12 cellular contexts compared by ENCODE assay signal in genomic region chr2:30631051-30631671, GRCh38.
A peak's percentile ranks its signal among the peaks of the same experiment; 100 is the strongest.
DNase-seq lines count a peak whose midpoint lies in the region; ATAC-seq and FAIRE-seq lines count a peak whose summit lies in the region.
"Had no signal": no experiment of that assay in that cellular context is flagged by ENCODE, and none has a peak within 500 bp of the region (broad histone marks: within the 10 kb centered on the region; RNA-seq: fewer than 3 reads in every experiment).

No MANE protein-coding gene starts in this region.

- FAIRE-seq in RCC 7860 (lab: Jason Lieb, UNC) = peak; percentile 90

- peak; percentile 75 for ATAC-seq in HG02852 (IDR thresholded peaks at IDR 0.05; ENCODE audit: unreplicated experiment)
- no peak for ATAC-seq in aorta (ENCODE audit: low FRiP score)

- DNase-seq in DMS 273 (lab: John Stamatoyannopoulos, UW; ENCODE audit: unreplicated experiment) (peak; percentile 13), DMS 273 treated with DMSO at 0.1 percent for 48 hours (lab: John Stamatoyannopoulos, UW) (no peak), RCC 7860 (ENCODE audit: low spot score) (peak; percentile 65), skeletal muscle cell (ENCODE audit: low read depth) (peak; percentile 11), AML-193 (lab: John Stamatoyannopoulos, UW) (no peak), aorta (no peak), DMS79 (lab: John Stamatoyannopoulos, UW) (no peak)
- DNase-seq: dermis blood vessel endothelial cell, NCI-H1694 treated with DMSO at 0.1 percent for 48 hours had no signal

- H3K9me3 ChIP-seq in aorta (ENCODE audit: control insufficient read depth, low read length) = no peaks in the 10 kb centered on the region
- H3K9me3 ChIP-seq: SJCRH30 had no signal

- intact Hi-C loops in aorta (cut with DNase I) = no loop called here

- 4 to 51% methylated on average over 1 of the region's 1 CpG for WGBS in aorta, 2 donors

- H3K4me3 ChIP-seq in skeletal muscle cell (ENCODE audit: low read depth, low read length) (no peak overlapping the region), aorta (ENCODE audit: low read length in 2 of 2) (no peak overlapping the region)
- H3K4me3 ChIP-seq: SJCRH30 had no signal

- H3K4me1 ChIP-seq in aorta (ENCODE audit: control insufficient read depth in 1 of 2, insufficient read depth in 2 of 2, low read length in 2 of 2) = peaks cover 0 to 3% of the 10 kb centered on the region in 2 donors
- H3K4me1 ChIP-seq: SJCRH30 had no signal

- H3K27me3 ChIP-seq in aorta (ENCODE audit: control insufficient read depth in 1 of 2, insufficient read depth in 2 of 2, low read length in 1 of 2) = no peaks in the 10 kb centered on the region
- H3K27me3 ChIP-seq: SJCRH30 had no signal

- H3K36me3 ChIP-seq in aorta (ENCODE audit: control insufficient read depth in 1 of 2, insufficient read depth in 2 of 2, low read length in 1 of 2) = no peaks in the 10 kb centered on the region
- H3K36me3 ChIP-seq: SJCRH30 had no signal

- H3K27ac ChIP-seq in aorta (ENCODE audit: low read depth in 1 of 2, low read length in 2 of 2) = no peak overlapping the region
- H3K27ac ChIP-seq: 22Rv1, SJCRH30 had no signal

Comparison
In these comparisons a context has a peak if more than half of its experiments do, and no peak if none do; other contexts are left out.
1. DNase-seq: peak in DMS 273 (single experiment), RCC 7860 (single experiment) and skeletal muscle cell (single experiment); none in DMS 273 treated with DMSO at 0.1 percent for 48 hours (single experiment), AML-193 (0 of 2), aorta (0 of 2) and DMS79 (single experiment).